ENCODE assay signal across 12 cellular contexts in the genomic region with DNA sequence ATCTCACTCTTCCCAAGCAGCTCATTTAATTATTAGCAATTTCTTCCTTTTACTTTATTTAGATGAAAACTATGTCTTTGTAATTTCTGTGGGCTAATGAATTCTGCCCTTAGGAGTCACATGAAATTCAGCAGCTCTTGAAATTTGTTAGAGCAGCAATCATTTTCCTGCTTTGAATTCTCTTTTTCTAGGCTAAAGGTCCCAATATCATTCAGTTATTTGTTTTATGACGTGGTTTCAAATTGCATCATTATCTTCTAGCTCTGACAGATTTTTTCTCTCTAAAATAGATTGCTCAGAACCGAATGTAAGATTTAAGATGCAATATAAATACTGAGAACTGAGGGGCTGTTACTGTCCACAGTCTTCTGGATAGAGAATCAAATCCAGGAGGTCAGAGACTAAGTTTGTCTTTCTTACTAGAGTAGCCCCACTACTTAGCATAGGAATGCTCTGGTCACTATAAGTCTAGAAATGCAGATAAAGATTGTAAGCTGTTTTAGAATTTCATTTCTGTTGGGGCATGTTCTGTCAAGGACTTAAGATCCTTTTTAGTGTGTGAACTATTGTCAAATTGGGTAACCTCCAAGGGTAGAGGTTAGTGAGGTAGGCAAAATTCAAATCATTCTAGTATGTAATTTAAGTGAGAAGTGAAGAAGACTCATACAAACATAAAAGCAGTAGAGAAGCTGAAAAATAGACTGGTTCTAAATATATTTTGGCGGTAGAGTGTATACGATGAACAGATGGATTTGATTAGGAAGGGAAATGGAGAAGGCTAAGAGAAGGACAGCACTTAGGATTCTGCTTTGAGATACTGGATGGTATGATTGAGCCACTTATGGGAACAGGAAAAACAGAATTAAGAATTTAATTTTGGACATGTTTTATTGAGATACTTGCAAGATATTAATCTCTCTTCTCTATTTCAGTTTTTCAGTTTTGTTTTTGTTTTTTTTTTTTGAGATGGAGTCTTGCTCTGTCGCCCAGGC. TPM values are rescaled to one million over a fixed set of nuclear protein-coding genes. Genes with fewer than 3 reads are reported as not detected.
DNase-seq lines count a peak whose midpoint lies in the region; ATAC-seq and TF ChIP-seq lines count a peak whose summit lies in the region.
"Had no signal": no experiment of that assay in that cellular context is flagged by ENCODE, and none has a peak within 500 bp of the region (broad histone marks: within the 10 kb centered on the region; RNA-seq: fewer than 3 reads in every experiment).

No MANE protein-coding gene starts in this region.

- H3K9me3 Mint-ChIP-seq in activated T-cell treated with anti-CD3 and anti-CD28 coated beads, Interleukin-2, amount 50 U/mL, for 24 hours = no peaks in the 10 kb centered on the region
- no peaks in the 10 kb centered on the region for H3K9me3 Mint-ChIP-seq in naive thymus-derived CD8-positive, alpha-beta T cell
- H3K9me3 Mint-ChIP-seq: dendritic cell treated with granulocyte-macrophage colony-stimulating factor and Interleukin-4, amounts not matched to agents 40 ng/mL and 50 ng/mL, for 4 days; neural crest cell had no signal

- H3K27ac ChIP-seq in foreskin keratinocyte (no peak overlapping the region), urinary bladder (ENCODE audit: low read depth) (peak overlapping the region; percentile 56)

- H3K27me3 ChIP-seq in foreskin keratinocyte = no peaks in the 10 kb centered on the region

- no peaks in the 10 kb centered on the region for H3K9me3 ChIP-seq in T-helper 17 cell (ENCODE audit: control insufficient read depth, low read length, poor library complexity, severe bottlenecking)
- H3K9me3 ChIP-seq: HAP-1 had no signal

- POLR2A ChIA-PET in naive thymus-derived CD8-positive, alpha-beta T cell (lab: Charles Lee) = interaction anchor here (0.6 kb wide), 1 partner anchor 245 kb away, joined by 10 read pairs; no protein-coding TSS in a partner anchor

- DNase-seq in activated T-cell treated with anti-CD3 and anti-CD28 coated beads, Interleukin-2, amount 50 U/mL, for 24 hours = no peak
- DNase-seq in activated T-cell treated with anti-CD3 and anti-CD28 coated beads for 4 hours (no peak), T-helper 17 cell (no peak), foreskin keratinocyte (peak; percentile 31 to 53), HuH-7.5 (ENCODE audit: low spot score) (no peak)
- DNase-seq in naive thymus-derived CD8-positive, alpha-beta T cell = no peak
- DNase-seq: NK-92 treated with Interleukin-12 subunit alpha and Interleukin-12 subunit beta, amount 100 ng/mL, for 24 hours had no signal

- peaks cover 9% of the 10 kb centered on the region for H3K4me1 ChIP-seq in foreskin keratinocyte
- no peaks in the 10 kb centered on the region for H3K4me1 ChIP-seq in urinary bladder (ENCODE audit: insufficient read depth)

- WGBS in urinary bladder = 69% methylated on average over 5 of the region's 5 CpGs

- H3K36me3 ChIP-seq in urinary bladder (ENCODE audit: insufficient read depth) = no peaks in the 10 kb centered on the region
- H3K36me3 ChIP-seq: HAP-1 had no signal

- no peak overlapping the region for H3K4me3 Mint-ChIP-seq in activated T-cell treated with anti-CD3 and anti-CD28 coated beads, Interleukin-2, amount 50 U/mL, for 24 hours
- no peak overlapping the region for H3K4me3 Mint-ChIP-seq in T-helper 17 cell
- no peak overlapping the region for H3K4me3 Mint-ChIP-seq in naive thymus-derived CD8-positive, alpha-beta T cell
- H3K4me3 Mint-ChIP-seq: dendritic cell treated with granulocyte-macrophage colony-stimulating factor and Interleukin-4, amounts not matched to agents 40 ng/mL and 50 ng/mL, for 4 days; neural crest cell had no signal

- no peaks in the 10 kb centered on the region for H3K27me3 Mint-ChIP-seq in activated T-cell treated with anti-CD3 and anti-CD28 coated beads, Interleukin-2, amount 50 U/mL, for 24 hours
- no peaks in the 10 kb centered on the region for H3K27me3 Mint-ChIP-seq in T-helper 17 cell
- H3K27me3 Mint-ChIP-seq in naive thymus-derived CD8-positive, alpha-beta T cell = no peaks in the 10 kb centered on the region
- H3K27me3 Mint-ChIP-seq: dendritic cell treated with granulocyte-macrophage colony-stimulating factor and Interleukin-4, amounts not matched to agents 40 ng/mL and 50 ng/mL, for 4 days had no signal

- H3K4me1 Mint-ChIP-seq in activated T-cell treated with anti-CD3 and anti-CD28 coated beads, Interleukin-2, amount 50 U/mL, for 24 hours (ENCODE audit: low read depth) = peaks cover 84% of the 10 kb centered on the region
- H3K4me1 Mint-ChIP-seq in T-helper 17 cell = peaks cover 49% of the 10 kb centered on the region
- H3K4me1 Mint-ChIP-seq in naive thymus-derived CD8-positive, alpha-beta T cell = peaks cover 29 to 87% (median 80%) of the 10 kb centered on the region in 4 donors

- TF ChIP-seq CTCF in foreskin keratinocyte (conservative IDR thresholded peaks at IDR 0.05) = no peak

- no peak overlapping the region for H3K4me3 ChIP-seq in urinary bladder (ENCODE audit: low read depth, low read length)
- H3K4me3 ChIP-seq: HAP-1 had no signal

- peaks cover 48% of the 10 kb centered on the region for H3K36me3 Mint-ChIP-seq in activated T-cell treated with anti-CD3 and anti-CD28 coated beads, Interleukin-2, amount 50 U/mL, for 24 hours (ENCODE audit: low read depth)
- no peaks in the 10 kb centered on the region for H3K36me3 Mint-ChIP-seq in T-helper 17 cell (ENCODE audit: low read depth)
- peaks cover 0 to 22% (median 9%) of the 10 kb centered on the region in 3 donors for H3K36me3 Mint-ChIP-seq in naive thymus-derived CD8-positive, alpha-beta T cell

- H3K27ac Mint-ChIP-seq in activated T-cell treated with anti-CD3 and anti-CD28 coated beads, Interleukin-2, amount 50 U/mL, for 24 hours = peak overlapping the region; percentile 90
- H3K27ac Mint-ChIP-seq in T-helper 17 cell = peak overlapping the region; percentile 61
- peak overlapping the region in 3 of 10 donors; percentile 17 to 83 (median 18) for H3K27ac Mint-ChIP-seq in naive thymus-derived CD8-positive, alpha-beta T cell
- H3K27ac Mint-ChIP-seq: dendritic cell treated with granulocyte-macrophage colony-stimulating factor and Interleukin-4, amounts not matched to agents 40 ng/mL and 50 ng/mL, for 4 days had no signal

- ATAC-seq in T-helper 17 cell = no peak
- ATAC-seq in foreskin keratinocyte = no peak
- ATAC-seq in naive thymus-derived CD8-positive, alpha-beta T cell = no peak
- ATAC-seq in HG03342 (IDR thresholded peaks at IDR 0.05; ENCODE audit: unreplicated experiment) = no peak

RNA-seq across cellular contexts. Expression of a gene that starts 59.8 kb away (rescaled TPM):
- total RNA-seq in T-helper 17 cell = 100 to 1,000 TPM; 193 to 221 TPM
- 16.1 and 16.8 TPM in 2 replicates for total RNA-seq in foreskin keratinocyte
- polyA plus RNA-seq in foreskin keratinocyte = 3.3 and 3.7 TPM in 2 replicates
- total RNA-seq in urinary bladder = 37.4 TPM
- 11.0 TPM for polyA plus RNA-seq in urinary bladder
- 100 to 1,000 TPM; 300 to 328 TPM for total RNA-seq in naive thymus-derived CD8-positive, alpha-beta T cell
- polyA plus RNA-seq in naive thymus-derived CD8-positive, alpha-beta T cell = 10 to 100 TPM; 84.1 to 99.9 (median 92.9) TPM

Comparison
In these comparisons a context has a peak if more than half of its experiments do, and no peak if none do; other contexts are left out.
1. DNase-seq: peak in foreskin keratinocyte (2 of 2); none in activated T-cell treated with anti-CD3 and anti-CD28 coated beads, Interleukin-2, amount 50 U/mL, for 24 hours (single experiment), activated T-cell treated with anti-CD3 and anti-CD28 coated beads for 4 hours (single experiment), T-helper 17 cell (0 of 3), naive thymus-derived CD8-positive, alpha-beta T cell (0 of 10) and HuH-7.5 (single experiment).